8 cellular contexts compared by ENCODE assay signal in genomic region chr2:84459944-84460429, GRCh38. TPM values are rescaled to one million over a fixed set of nuclear protein-coding genes. Genes with fewer than 3 reads are reported as not detected.
DNase-seq lines count a peak whose midpoint lies in the region; ATAC-seq and TF ChIP-seq lines count a peak whose summit lies in the region.

No MANE protein-coding gene starts in this region.

- H3K27me3 ChIP-seq in CD4-positive, alpha-beta memory T cell (ENCODE audit: insufficient read depth, low read length): no peaks in the 10 kb centered on the region
- H3K27me3 ChIP-seq in colonic mucosa: no peaks in the 10 kb centered on the region

- DNase-seq in CD4-positive, alpha-beta memory T cell: no peak
- DNase-seq in Jurkat, Clone E6-1 (ENCODE audit: low read depth, low spot score): no peak
- DNase-seq in colonic mucosa (no peak), natural killer cell (no peak), HT-29 (ENCODE audit: low spot score) (no peak), NCI-H1417 treated with DMSO at 0.1 percent for 48 hours (lab: John Stamatoyannopoulos, UW) (no peak), DMS53 treated with DMSO at 0.1 percent for 48 hours (lab: John Stamatoyannopoulos, UW; ENCODE audit: unreplicated experiment) (no peak)

- peak overlapping the region; percentile 68 to 76 for H3K4me3 ChIP-seq in CD4-positive, alpha-beta memory T cell (ENCODE audit: low read length in 2 of 2)
- H3K4me3 ChIP-seq in Jurkat, Clone E6-1 (ENCODE audit: low read length): peak overlapping the region; percentile 73
- H3K4me3 ChIP-seq in colonic mucosa: peak overlapping the region; percentile 77

- H3K4me1 ChIP-seq in CD4-positive, alpha-beta memory T cell (ENCODE audit: insufficient read depth, low read length): peaks cover 32% of the 10 kb centered on the region
- peaks cover 5% of the 10 kb centered on the region for H3K4me1 ChIP-seq in colonic mucosa

- POLR2A ChIA-PET in CD4-positive, alpha-beta memory T cell (lab: Charles Lee; ENCODE audit: partially characterized antibody): interaction anchor here (0.6 to 1.7 kb wide), 9 partner anchors 10 to 1981 kb away, joined by 3 to 9 read pairs (median 3); partner anchors contain the start of genes KCMF1, KDM3A and TGOLN2

- H3K4me3 Mint-ChIP-seq in CD4-positive, alpha-beta memory T cell: peak overlapping the region; percentile 90 to 99 (median 91)
- peak overlapping the region; percentile 93 for H3K4me3 Mint-ChIP-seq in natural killer cell

- intact Hi-C loops in CD4-positive, alpha-beta memory T cell (cut with micrococcal nuclease): loop anchor here (1.0 to 2.0 kb wide), 4 partner anchors 29 to 479 kb away; no protein-coding TSS in a partner anchor
- intact Hi-C loops in colonic mucosa (cut with DNase I): no loop called here
- intact Hi-C loops in natural killer cell (cut with micrococcal nuclease): no loop called here

- no peaks in the 10 kb centered on the region for H3K27me3 Mint-ChIP-seq in CD4-positive, alpha-beta memory T cell
- peaks cover 0 to 3% of the 10 kb centered on the region in 2 donors for H3K27me3 Mint-ChIP-seq in natural killer cell (ENCODE audit: low read depth in 2 of 2)

- CTCF ChIA-PET in CD4-positive, alpha-beta memory T cell (lab: Charles Lee; ENCODE audit: partially characterized antibody): interaction anchor here (0.8 kb wide), 1 partner anchor 421 kb away, joined by 3 read pairs; the partner anchor contains the start of gene TRABD2A

- peak overlapping the region; percentile 92 to 97 for H3K9ac ChIP-seq in colonic mucosa (ENCODE audit: low read depth in 2 of 2, low read length in 2 of 2)

- peak overlapping the region; percentile 77 for H3K27ac ChIP-seq in CD4-positive, alpha-beta memory T cell (ENCODE audit: low read depth, low read length)
- peak overlapping the region; percentile 81 for H3K27ac ChIP-seq in colonic mucosa

- H3K36me3 ChIP-seq in CD4-positive, alpha-beta memory T cell (ENCODE audit: insufficient read depth, low read length): no peaks in the 10 kb centered on the region
- H3K36me3 ChIP-seq in colonic mucosa: no peaks in the 10 kb centered on the region

- peak overlapping the region; percentile 89 to 99 (median 98) for H3K27ac Mint-ChIP-seq in CD4-positive, alpha-beta memory T cell
- peak overlapping the region; percentile 97 to 98 for H3K27ac Mint-ChIP-seq in natural killer cell

- peaks cover 0 to 9% of the 10 kb centered on the region in 2 donors for H3K36me3 Mint-ChIP-seq in CD4-positive, alpha-beta memory T cell
- no peaks in the 10 kb centered on the region for H3K36me3 Mint-ChIP-seq in natural killer cell

- ATAC-seq in natural killer cell (no peak), HG02885 (IDR thresholded peaks at IDR 0.05; ENCODE audit: poor library complexity, unreplicated experiment) (no peak)

- TF ChIP-seq CTCF in colonic mucosa (IDR thresholded peaks at IDR 0.05): no peak
- no peak for TF ChIP-seq CTCF in natural killer cell (IDR thresholded peaks at IDR 0.05)

- no peaks in the 10 kb centered on the region for H3K9me3 ChIP-seq in CD4-positive, alpha-beta memory T cell (ENCODE audit: control insufficient read depth in 1 of 2, low read length in 2 of 2)
- no peaks in the 10 kb centered on the region for H3K9me3 ChIP-seq in colonic mucosa

- H3K9me3 Mint-ChIP-seq in CD4-positive, alpha-beta memory T cell: peaks cover 0 to 3% (median 0%) of the 10 kb centered on the region in 8 donors
- no peaks in the 10 kb centered on the region for H3K9me3 Mint-ChIP-seq in natural killer cell

- H3K4me1 Mint-ChIP-seq in CD4-positive, alpha-beta memory T cell: peaks cover 31 to 42% (median 37%) of the 10 kb centered on the region in 4 donors
- H3K4me1 Mint-ChIP-seq in natural killer cell: peaks cover 40 to 41% of the 10 kb centered on the region in 2 donors

RNA-seq across cellular contexts. Expression of gene SUCLG1, which starts 0.9 kb away (rescaled TPM):
- 10 to 100 TPM; 46.5 to 46.6 TPM for total RNA-seq in CD4-positive, alpha-beta memory T cell
- 10 to 100 TPM; 83.8 to 92.9 TPM for polyA plus RNA-seq in CD4-positive, alpha-beta memory T cell
- polyA plus RNA-seq in Jurkat, Clone E6-1 (2012; ENCODE audit: insufficient read depth, insufficient read length): 120 TPM
- total RNA-seq in colonic mucosa (100 to 1,000 TPM; 249 to 253 TPM), natural killer cell (10 to 100 TPM; 53.0 to 61.7 (median 54.6) TPM)
- 39.8 and 47.8 TPM in 2 replicates for total RNA-seq in HT-29 (2014; rRNA removed; shearing (Covaris generic))

RNA-seq across cellular contexts. Expression of gene DNAH6, which starts 56.3 kb away (rescaled TPM):
- 1 to 10 TPM; 1.9 to 2.9 TPM for total RNA-seq in CD4-positive, alpha-beta memory T cell
- under 1 TPM; 0.22 to 0.53 TPM for polyA plus RNA-seq in CD4-positive, alpha-beta memory T cell
- 0.44 TPM for polyA plus RNA-seq in Jurkat, Clone E6-1 (2012; ENCODE audit: insufficient read depth, insufficient read length)
- total RNA-seq in colonic mucosa (1 to 10 TPM; 1.2 to 1.8 TPM), natural killer cell (under 1 TPM; 0.05 to 0.60 (median 0.32) TPM)
- total RNA-seq in HT-29 (2014; rRNA removed; shearing (Covaris generic)): 0.03 and 0.05 TPM in 2 replicates
